In genomic region chr7:27121656-27122055, GRCh38 we compare ENCODE assay signal across 18 cellular contexts. TPM values are rescaled to one million over a fixed set of nuclear protein-coding genes. Genes with fewer than 3 reads are reported as not detected.
A peak's percentile ranks its signal among the peaks of the same experiment; 100 is the strongest.
DNase-seq lines count a peak whose midpoint lies in the region; ATAC-seq, FAIRE-seq and TF ChIP-seq lines count a peak whose summit lies in the region.
"Had no signal": no experiment of that assay in that cellular context is flagged by ENCODE, and none has a peak within 500 bp of the region (broad histone marks: within the 10 kb centered on the region; RNA-seq: fewer than 3 reads in every experiment).

No MANE protein-coding gene starts in this region.

- TF ChIP-seq EP300 in transverse colon (IDR thresholded peaks at IDR 0.05; ENCODE audit: low read depth): no peak

- TF ChIP-seq CTCF in lower lobe of right lung (IDR thresholded peaks at IDR 0.05): no peak
- TF ChIP-seq CTCF in transverse colon (IDR thresholded peaks at IDR 0.05): no peak
- no peak for TF ChIP-seq CTCF in tibial artery (IDR thresholded peaks at IDR 0.05)

- H3K36me3 ChIP-seq in duodenal mucosa (ENCODE audit: control insufficient read depth in 1 of 2, insufficient read depth in 2 of 2, low read length in 2 of 2) (no peaks in the 10 kb centered on the region), lower lobe of right lung (no peaks in the 10 kb centered on the region), transverse colon (no peaks in the 10 kb centered on the region), tibial artery (peaks cover 4 to 10% (median 7%) of the 10 kb centered on the region in 3 donors)

- no peaks in the 10 kb centered on the region for H3K4me1 Mint-ChIP-seq in activated T-cell treated with anti-CD3 and anti-CD28 coated beads, Interleukin-2, amount 50 U/mL, for 4 hours (ENCODE audit: low read depth)
- H3K4me1 Mint-ChIP-seq: T-helper 17 cell had no signal

- H3K9me3 ChIP-seq in duodenal mucosa (ENCODE audit: control insufficient read depth in 1 of 2, low read length in 2 of 2) (no peaks in the 10 kb centered on the region), lower lobe of right lung (no peaks in the 10 kb centered on the region), transverse colon (no peaks in the 10 kb centered on the region), tibial artery (no peaks in the 10 kb centered on the region)

- no peak for ATAC-seq in lower lobe of right lung
- ATAC-seq in activated T-cell treated with anti-CD3 and anti-CD28 coated beads, Interleukin-2, amount 50 U/mL, for 4 hours: no peak
- ATAC-seq: T-helper 17 cell had no signal

- FAIRE-seq in RCC 7860 (lab: Jason Lieb, UNC): peak; percentile 70
- FAIRE-seq in urothelium cell line (lab: Jason Lieb, UNC): no peak

- H3K36me3 Mint-ChIP-seq in activated T-cell treated with anti-CD3 and anti-CD28 coated beads, Interleukin-2, amount 50 U/mL, for 4 hours (ENCODE audit: insufficient read depth): no peaks in the 10 kb centered on the region
- H3K36me3 Mint-ChIP-seq: activated naive CD8-positive, alpha-beta T cell had no signal

- DNase-seq in RCC 7860 (ENCODE audit: low spot score): no peak
- DNase-seq in lower lobe of right lung: no peak
- no peak for DNase-seq in transverse colon
- no peak for DNase-seq in urothelium cell line (ENCODE audit: low spot score)
- no peak for DNase-seq in NCI-H774 (lab: John Stamatoyannopoulos, UW)
- no peak for DNase-seq in activated T-cell treated with anti-CD3 and anti-CD28 coated beads, Interleukin-2, amount 50 U/mL, for 4 hours
- DNase-seq in tibial artery: no peak
- DNase-seq: C1 segment of cervical spinal cord; DND-41; Karpas-422; NK-92 treated with Interleukin-12 subunit alpha and Interleukin-12 subunit beta, amount 100 ng/mL, for 24 hours; SHP77 treated with DMSO at 0.1 percent for 48 hours; stimulated activated CD4-positive, alpha-beta T cell treated with anti-CD3 and anti-CD28 coated beads, Interleukin-4, amount 100 ng/mL, for 1 hour; stimulated activated CD8-positive, alpha-beta memory T cell treated with anti-CD3 and anti-CD28 coated beads, Interleukin-4, amount 100 ng/mL, for 48 hours; T-helper 17 cell had no signal

- peak overlapping the region; percentile 53 for H3K27ac ChIP-seq in duodenal mucosa (ENCODE audit: low read depth, low read length)
- H3K27ac ChIP-seq in lower lobe of right lung: peak overlapping the region; percentile 92
- H3K27ac ChIP-seq in transverse colon: peak overlapping the region; percentile 90 to 96 (median 92)
- no peak overlapping the region for H3K27ac ChIP-seq in tibial artery
- H3K27ac ChIP-seq: epithelial cell of prostate had no signal

- no peak overlapping the region for H3K4me3 Mint-ChIP-seq in activated T-cell treated with anti-CD3 and anti-CD28 coated beads, Interleukin-2, amount 50 U/mL, for 4 hours
- H3K4me3 Mint-ChIP-seq: activated naive CD8-positive, alpha-beta T cell; T-helper 17 cell had no signal

- WGBS in transverse colon (ENCODE audit: low coverage in 1 of 2), 2 donors: 32 to 55% methylated on average over 6 of the region's 6 CpGs

- no peaks in the 10 kb centered on the region for H3K9me3 Mint-ChIP-seq in activated T-cell treated with anti-CD3 and anti-CD28 coated beads, Interleukin-2, amount 50 U/mL, for 4 hours

- H3K27me3 ChIP-seq in duodenal mucosa (ENCODE audit: control insufficient read depth in 1 of 2, insufficient read depth in 2 of 2, low read length in 2 of 2) (no peaks in the 10 kb centered on the region), lower lobe of right lung (ENCODE audit: low read depth) (peaks cover 16% of the 10 kb centered on the region), transverse colon (no peaks in the 10 kb centered on the region), tibial artery (no peaks in the 10 kb centered on the region)

- H3K4me3 ChIP-seq in duodenal mucosa (ENCODE audit: low read depth in 1 of 2, low read length in 2 of 2) (peak overlapping the region; percentile 67 to 75), lower lobe of right lung (peak overlapping the region; percentile 51), transverse colon (peak overlapping the region in 2 of 4 donors; percentile 19 to 37), tibial artery (no peak overlapping the region)

- in situ Hi-C loops in transverse colon (cut with MboI; ENCODE audit: low pct_ligation_motif_present in 1 of 4, low pct_unique_long_range_greater_than_20kb in 1 of 4, low sequenced_read_pairs in 3 of 4): no loop called here

- H3K4me1 ChIP-seq in duodenal mucosa (ENCODE audit: control insufficient read depth in 1 of 2, insufficient read depth in 2 of 2, low read length in 2 of 2) (peaks cover 30 to 35% of the 10 kb centered on the region in 2 donors), lower lobe of right lung (peaks cover 35% of the 10 kb centered on the region), transverse colon (peaks cover 40 to 100% (median 87%) of the 10 kb centered on the region in 4 donors), tibial artery (peaks cover 0 to 25% (median 13%) of the 10 kb centered on the region in 4 donors)

- TF ChIP-seq POLR2A in transverse colon (IDR thresholded peaks at IDR 0.05): no peak

- H3K9ac ChIP-seq in duodenal mucosa (ENCODE audit: low read depth in 1 of 2, low read length in 2 of 2): peak overlapping the region; percentile 39 to 62

- intact Hi-C loops in lower lobe of right lung (cut with DNase I) (no loop called here), transverse colon (cut with DNase I; ENCODE audit: low total_unique reads) (no loop called here), tibial artery (cut with DNase I; ENCODE audit: low total_unique reads) (no loop called here)

- H3K27me3 Mint-ChIP-seq in activated T-cell treated with anti-CD3 and anti-CD28 coated beads, Interleukin-2, amount 50 U/mL, for 4 hours (ENCODE audit: low read depth): peaks cover 25% of the 10 kb centered on the region

RNA-seq across cellular contexts. Expression of gene HOXA4, which starts 8.9 kb away (rescaled TPM):
- total RNA-seq in lower lobe of right lung (8.5 TPM), transverse colon (10 to 100 TPM in 2 of 4 donors, 1 to 10 TPM in 2; 3.5 to 42.4 (median 10.6) TPM)
- total RNA-seq in activated T-cell treated with anti-CD3 and anti-CD28 coated beads, Interleukin-2, amount 50 U/mL, for 4 hours: under 1 TPM in 1 of 3 donors, not detected in 2; 0.14 TPM

RNA-seq across cellular contexts. Expression of gene HOXA2, which starts 19.2 kb away (rescaled TPM):
- total RNA-seq in lower lobe of right lung (1.5 TPM), transverse colon (10 to 100 TPM in 1 of 4 donors, 1 to 10 TPM in 3; 2.7 to 16.1 (median 5.2) TPM)
- total RNA-seq in activated T-cell treated with anti-CD3 and anti-CD28 coated beads, Interleukin-2, amount 50 U/mL, for 4 hours: not detected
- total RNA-seq: T-helper 17 cell had no signal

RNA-seq across cellular contexts. Expression of gene HOXA5, which starts 21.8 kb away (rescaled TPM):
- 16.0 TPM for total RNA-seq in lower lobe of right lung
- total RNA-seq in transverse colon: 10 to 100 TPM; 18.3 to 89.8 (median 31.6) TPM
- total RNA-seq in activated T-cell treated with anti-CD3 and anti-CD28 coated beads, Interleukin-2, amount 50 U/mL, for 4 hours: not detected

RNA-seq across cellular contexts. Expression of gene HOXA1, which starts 25.9 kb away (rescaled TPM):
- total RNA-seq in lower lobe of right lung: 0.77 TPM
- total RNA-seq in transverse colon: 1 to 10 TPM; 1.4 to 3.2 (median 1.8) TPM
- total RNA-seq in activated T-cell treated with anti-CD3 and anti-CD28 coated beads, Interleukin-2, amount 50 U/mL, for 4 hours: under 1 TPM; 0.11 to 0.33 (median 0.28) TPM

RNA-seq across cellular contexts. Expression of gene HOXA6, which starts 25.9 kb away (rescaled TPM):
- total RNA-seq in lower lobe of right lung (4.6 TPM), transverse colon (10 to 100 TPM; 12.9 to 27.8 (median 17.3) TPM)
- total RNA-seq in activated T-cell treated with anti-CD3 and anti-CD28 coated beads, Interleukin-2, amount 50 U/mL, for 4 hours: not detected
- total RNA-seq: T-helper 17 cell had no signal

Comparison
In these comparisons a context has a peak if more than half of its experiments do, and no peak if none do; other contexts are left out.
1. H3K27ac ChIP-seq: peak in duodenal mucosa (single experiment), lower lobe of right lung (single experiment) and transverse colon (4 of 4); none in tibial artery (0 of 2).
2. H3K4me3 ChIP-seq: peak in duodenal mucosa (2 of 2) and lower lobe of right lung (single experiment); none in tibial artery (0 of 2).
3. RNA of gene HOXA5, which starts 21.8 kb away (total RNA-seq): 18.3 to 89.8 TPM in transverse colon and 16.0 TPM in lower lobe of right lung (single experiment); not detected in activated T-cell treated with anti-CD3 and anti-CD28 coated beads, Interleukin-2, amount 50 U/mL, for 4 hours; every median in the first group is over 10 times any median in the second.